Comparison of ENCODE assay signal across 9 cellular contexts in genomic region chr2:55026202-55026601, GRCh38. TPM values are rescaled to one million over a fixed set of nuclear protein-coding genes. Genes with fewer than 3 reads are reported as not detected.
A peak's percentile ranks its signal among the peaks of the same experiment; 100 is the strongest.
DNase-seq lines count a peak whose midpoint lies in the region; ATAC-seq and TF ChIP-seq lines count a peak whose summit lies in the region.
"Had no signal": no experiment of that assay in that cellular context is flagged by ENCODE, and none has a peak within 500 bp of the region (broad histone marks: within the 10 kb centered on the region; RNA-seq: fewer than 3 reads in every experiment).

No MANE protein-coding gene starts in this region.

- no peaks in the 10 kb centered on the region for H3F3A ChIP-seq in GM23338 (replicated peaks; ENCODE audit: low read depth)
- H3F3A ChIP-seq in smooth muscle cell (ENCODE audit: low read depth) = peaks cover 42% of the 10 kb centered on the region

- H3K27me3 ChIP-seq in GM23338 (ENCODE audit: insufficient read depth) (no peaks in the 10 kb centered on the region), smooth muscle cell (ENCODE audit: low read depth) (no peaks in the 10 kb centered on the region)
- H3K27me3 ChIP-seq: SJSA1 had no signal

- no peak overlapping the region for H2AFZ ChIP-seq in GM23338
- H2AFZ ChIP-seq in smooth muscle cell (ENCODE audit: low read depth) = no peak overlapping the region

- peaks cover 18% of the 10 kb centered on the region for H3K4me1 Mint-ChIP-seq in GM23338

- no peak overlapping the region for H3K4me3 ChIP-seq in GM23338
- H3K4me3 ChIP-seq in smooth muscle cell = no peak overlapping the region
- H3K4me3 ChIP-seq: SJSA1 had no signal

- peak; percentile 27; the same call in 2 of the 3 replicates for ATAC-seq in GM23338
- ATAC-seq: naive thymus-derived CD4-positive, alpha-beta T cell had no signal

- H3K9me3 ChIP-seq in smooth muscle cell (replicated peaks; ENCODE audit: low read depth) = no peaks in the 10 kb centered on the region
- H3K9me3 ChIP-seq: SJSA1 had no signal

- no peaks in the 10 kb centered on the region for H3K9me2 ChIP-seq in GM23338 (ENCODE audit: insufficient read depth)

- H3K4me2 ChIP-seq in GM23338 (peak overlapping the region; percentile 50), smooth muscle cell (no peak overlapping the region)

- H3K27me3 Mint-ChIP-seq in GM23338 (ENCODE audit: insufficient read depth, low read depth, poor library complexity) = no peaks in the 10 kb centered on the region
- H3K27me3 Mint-ChIP-seq: naive thymus-derived CD4-positive, alpha-beta T cell had no signal

- no peaks in the 10 kb centered on the region for H3K9me3 Mint-ChIP-seq in GM23338

- H3K4me1 ChIP-seq in GM23338 (ENCODE audit: insufficient read depth) (peaks cover 71% of the 10 kb centered on the region), smooth muscle cell (ENCODE audit: low read depth) (peaks cover 5% of the 10 kb centered on the region)

- no peak overlapping the region for H3K27ac Mint-ChIP-seq in GM23338
- H3K27ac Mint-ChIP-seq: naive thymus-derived CD4-positive, alpha-beta T cell had no signal

- peaks cover 98% of the 10 kb centered on the region for H3K79me2 ChIP-seq in GM23338 (replicated peaks; ENCODE audit: insufficient read depth)
- peaks cover 100% of the 10 kb centered on the region for H3K79me2 ChIP-seq in smooth muscle cell (ENCODE audit: low read depth)

- 64% methylated on average over 2 of the region's 2 CpGs for WGBS in smooth muscle cell (ENCODE audit: low lambda C conversion rate)

- H4K20me1 ChIP-seq in GM23338 (replicated peaks; ENCODE audit: insufficient read depth) (peaks cover 40% of the 10 kb centered on the region), smooth muscle cell (ENCODE audit: low read depth) (peaks cover 100% of the 10 kb centered on the region)

- no peak overlapping the region for H3K4me3 Mint-ChIP-seq in GM23338
- H3K4me3 Mint-ChIP-seq: naive thymus-derived CD4-positive, alpha-beta T cell had no signal

- H3K36me3 Mint-ChIP-seq in GM23338 (ENCODE audit: low read depth) = no peaks in the 10 kb centered on the region; the same call in 2 of the 3 replicates

- H3K36me3 ChIP-seq in GM23338 (ENCODE audit: insufficient read depth) (no peaks in the 10 kb centered on the region), smooth muscle cell (ENCODE audit: low read depth) (no peaks in the 10 kb centered on the region)

- H3K9ac ChIP-seq in smooth muscle cell (ENCODE audit: low read depth) = no peak overlapping the region

- DNase-seq in GM23338 (ENCODE audit: low spot score) = no peak
- DNase-seq in RPMI7951 (ENCODE audit: low read depth) = peak; percentile 54
- DNase-seq in fibroblast of gingiva (ENCODE audit: low read depth) = peak; percentile 71
- DNase-seq in smooth muscle cell (lab: John Stamatoyannopoulos, UW; ENCODE audit: unreplicated experiment) = no peak
- no peak for DNase-seq in NCI-H2107 (lab: John Stamatoyannopoulos, UW)
- DNase-seq in GDM1 (lab: John Stamatoyannopoulos, UW) = no peak
- no peak for DNase-seq in SW480 (ENCODE audit: low spot score)

- no peak overlapping the region for H3K27ac ChIP-seq in GM23338 (ENCODE audit: low read depth)
- H3K27ac ChIP-seq in smooth muscle cell (ENCODE audit: low read depth) = peak overlapping the region; percentile 58
- H3K27ac ChIP-seq: SJSA1 had no signal

- TF ChIP-seq CTCF in GM23338 (conservative IDR thresholded peaks at IDR 0.05; ENCODE audit: low read depth in 2 of 2) (no peak), smooth muscle cell (IDR thresholded peaks at IDR 0.05; ENCODE audit: borderline replicate concordance, insufficient read depth, poor library complexity, severe bottlenecking) (no peak)

TF ChIP-seq in GM23338, 12 proteins besides CTCF, POLR2A, EP300 and RAD21:
- no peak for TF ChIP-seq JUNB (IDR thresholded peaks at IDR 0.05; ENCODE audit: unreplicated experiment)
- TF ChIP-seq REST (IDR thresholded peaks at IDR 0.05; ENCODE audit: unreplicated experiment) = no peak
- TF ChIP-seq EZH2phosphoT487 (IDR thresholded peaks at IDR 0.05; ENCODE audit: unreplicated experiment) = no peak
- TF ChIP-seq STAT1 (IDR thresholded peaks at IDR 0.05; ENCODE audit: unreplicated experiment) = no peak
- TF ChIP-seq NANOG (IDR thresholded peaks at IDR 0.05; ENCODE audit: borderline replicate concordance) = no peak
TF ChIP-seq in GM23338: peak in this region for 0.

RNA-seq across cellular contexts. Expression of gene RTN4, which starts 24.0 kb away (rescaled TPM):
- 221 and 244 TPM in 2 replicates for total RNA-seq in GM23338 (2014; rRNA removed; shearing (Covaris generic))
- polyA plus RNA-seq in GM23338 (2016; fragmentation: Nextera tagmentation; extraction: Ambion mirVana) (218 and 221 TPM in 2 replicates), smooth muscle cell (335 and 371 TPM in 2 replicates)
- 174 and 194 TPM in 2 replicates for total RNA-seq in RPMI7951 (2014; rRNA removed; shearing (Covaris generic))
- total RNA-seq in smooth muscle cell = 246 and 295 TPM in 2 replicates

Comparison
In these comparisons a context has a peak if more than half of its experiments do, and no peak if none do; other contexts are left out.
1. DNase-seq: peak in RPMI7951 (single experiment) and fibroblast of gingiva (single experiment); none in GM23338 (single experiment), smooth muscle cell (single experiment), NCI-H2107 (single experiment), GDM1 (single experiment) and SW480 (single experiment).